Comparison of ENCODE assay signal across 25 cellular contexts in the genomic region with DNA sequence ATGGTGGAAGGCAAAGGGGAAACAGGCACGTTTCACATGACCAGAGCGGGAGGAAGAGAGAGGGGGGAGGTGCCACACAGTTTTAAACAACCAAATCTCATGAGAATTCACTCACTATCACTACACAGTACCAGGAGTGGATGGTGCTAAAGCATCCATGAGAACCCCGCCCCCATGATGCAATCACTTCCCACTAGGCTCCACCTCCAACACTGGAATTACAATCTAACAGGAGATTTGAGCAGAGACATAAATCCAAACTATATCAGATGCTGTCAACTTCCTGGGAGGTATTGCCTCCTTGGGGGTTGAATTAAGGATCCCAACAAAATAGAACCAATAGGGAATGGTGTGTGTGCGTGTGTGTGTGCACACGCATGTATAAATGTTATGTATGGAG.
"Had no signal": no experiment of that assay in that cellular context is flagged by ENCODE, and none has a peak within 500 bp of the region (broad histone marks: within the 10 kb centered on the region; RNA-seq: fewer than 3 reads in every experiment).

No MANE protein-coding gene starts in this region.

- H3K36me3 ChIP-seq: colonic mucosa, esophagus squamous epithelium, gastrocnemius medialis, heart right ventricle, left lung, lower lobe of right lung had no signal

- H3K9me3 ChIP-seq: colonic mucosa, esophagus squamous epithelium, gastrocnemius medialis, heart right ventricle, lower lobe of right lung, mucosa of descending colon had no signal

- H3K4me1 ChIP-seq: colonic mucosa, esophagus squamous epithelium, gastrocnemius medialis, heart right ventricle, left lung, lower lobe of right lung had no signal

- H3K27ac ChIP-seq: colonic mucosa, epithelial cell of prostate, esophagus squamous epithelium, gastrocnemius medialis, heart right ventricle, left lung, lower lobe of right lung had no signal

- FAIRE-seq: endometrium, islet of Langerhans, keratinocyte had no signal

- H3K4me3 ChIP-seq: colonic mucosa, esophagus squamous epithelium, gastrocnemius medialis, heart right ventricle, left lung, lower lobe of right lung, mucosa of descending colon had no signal

- H3K27me3 ChIP-seq: colonic mucosa, esophagus squamous epithelium, gastrocnemius medialis, left lung had no signal

- DNase-seq: colonic mucosa; cortex of kidney; effector CD8-positive, alpha-beta T cell; effector memory CD8-positive, alpha-beta T cell; endodermal cell; erythroblast; esophagus squamous epithelium; foreskin fibroblast; foreskin melanocyte; gastrocnemius medialis; glutamatergic neuron; head of caudate nucleus; heart right ventricle; hippocampal formation; left cardiac atrium; left lung; left ventricle myocardium superior; lower lobe of right lung; mesenchymal stem cell; mucosa of descending colon; naive B cell had no signal
